11 cellular contexts compared by ENCODE assay signal in the genomic region with DNA sequence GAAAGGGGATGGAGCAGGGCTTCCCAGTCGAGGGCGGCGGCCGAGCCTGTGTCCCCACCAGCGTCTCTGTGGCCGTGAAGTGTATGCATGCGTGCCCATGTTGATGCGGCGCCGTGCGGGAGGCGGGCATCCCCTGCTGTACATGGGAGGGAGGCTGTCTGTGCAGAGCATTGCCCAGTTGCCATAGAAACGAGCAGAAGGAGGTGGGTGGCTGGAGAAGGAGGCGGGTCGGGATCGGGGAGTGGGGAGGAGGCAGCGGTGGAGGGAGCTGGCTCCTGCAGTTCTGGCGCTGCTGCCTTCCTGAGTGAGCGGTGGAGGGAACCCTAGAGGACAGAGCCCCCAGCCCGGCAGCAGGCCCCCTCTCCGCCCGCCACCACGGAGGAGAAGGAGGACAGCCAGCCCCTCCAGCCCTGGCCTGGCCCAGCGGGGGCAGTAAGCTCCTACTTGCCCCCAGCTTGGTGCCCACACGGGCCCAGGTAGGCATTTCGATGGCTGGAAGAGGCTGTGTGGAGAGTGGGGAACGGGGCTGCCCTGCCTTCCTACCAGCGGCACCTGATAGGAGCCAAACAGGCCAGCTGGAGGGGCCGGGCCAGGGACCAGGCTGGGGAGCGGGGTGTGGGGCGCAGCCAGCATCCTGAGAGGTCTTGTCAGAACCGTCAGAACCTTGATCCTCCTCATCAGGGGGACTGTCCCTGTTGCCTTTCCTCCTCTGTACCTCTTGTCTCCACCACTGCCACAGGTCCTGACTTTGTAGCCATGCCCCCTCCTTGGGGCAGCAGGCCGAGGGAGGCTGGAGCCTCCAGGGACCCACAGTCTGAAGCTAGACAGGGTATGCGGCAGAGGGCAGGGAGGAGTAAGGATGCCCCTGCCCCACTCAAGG. TPM values are rescaled to one million over a fixed set of nuclear protein-coding genes. Genes with fewer than 3 reads are reported as not detected.
A peak's percentile ranks its signal among the peaks of the same experiment; 100 is the strongest.
DNase-seq lines count a peak whose midpoint lies in the region; ATAC-seq, FAIRE-seq and TF ChIP-seq lines count a peak whose summit lies in the region.
"Had no signal": no experiment of that assay in that cellular context is flagged by ENCODE, and none has a peak within 500 bp of the region (broad histone marks: within the 10 kb centered on the region; RNA-seq: fewer than 3 reads in every experiment).

No MANE protein-coding gene starts in this region.

- TF ChIP-seq EP300 in H1 (IDR thresholded peaks at IDR 0.05; ENCODE audit: borderline replicate concordance in 1 of 2, low read depth in 2 of 2, low read length in 2 of 2): no peak

- H2BK12ac ChIP-seq in H1 (ENCODE audit: low read depth, low read length) (no peak overlapping the region; the same call in 1 of the 2 replicates), mesenchymal stem cell (ENCODE audit: low read length in 2 of 2) (no peak overlapping the region)

- H2AFZ ChIP-seq in H1 (ENCODE audit: low read length) (0 out of 2 replicates have a peak overlapping the region, but pooled peaks have one; percentile 13), mesenchymal stem cell (ENCODE audit: low read depth, low read length) (peak overlapping the region; percentile 47)

- H2AK5ac ChIP-seq in H1 (ENCODE audit: low read depth, low read length) (no peak overlapping the region), mesenchymal stem cell (ENCODE audit: low read length, severe bottlenecking) (no peak overlapping the region)

- H2BK15ac ChIP-seq in H1 (ENCODE audit: low read length) (0 out of 2 replicates have a peak overlapping the region, but pooled peaks have one; percentile 29), mesenchymal stem cell (ENCODE audit: low read depth, poor library complexity, severe bottlenecking) (no peak overlapping the region)

- TF ChIP-seq RAD21 in H1 (IDR thresholded peaks at IDR 0.05 in 1 of 2, conservative IDR thresholded peaks at IDR 0.05 in 1 of 2; ENCODE audit: low read depth in 2 of 2, low read length in 2 of 2): no peak

- H3K9me3 ChIP-seq in H1 (ENCODE audit: insufficient read depth in 2 of 2, low read depth in 1 of 2, low read length in 1 of 2) (no peaks in the 10 kb centered on the region), mesenchymal stem cell (ENCODE audit: control insufficient read depth, low read length) (no peaks in the 10 kb centered on the region)

- no peak overlapping the region for H3K9ac ChIP-seq in H1 (replicated peaks in 1 of 4; ENCODE audit: extremely low read depth in 1 of 4, low read depth in 3 of 4, low read length in 3 of 4)
- no peak overlapping the region for H3K9ac ChIP-seq in mesenchymal stem cell (ENCODE audit: low read length)

- no peak overlapping the region for H3K27ac ChIP-seq in H1 (ENCODE audit: low read depth, low read length)
- no peak overlapping the region for H3K27ac ChIP-seq in mesenchymal stem cell (ENCODE audit: low read length, poor library complexity, severe bottlenecking)

- H3K4ac ChIP-seq in H1 (replicated peaks; ENCODE audit: insufficient read length, low read depth, low read length): no peak overlapping the region
- H3K4ac ChIP-seq in mesenchymal stem cell (ENCODE audit: low read depth in 1 of 2, low read length in 2 of 2): no peak overlapping the region

- H3K18ac ChIP-seq in H1 (ENCODE audit: extremely low read depth, low read length) (no peak overlapping the region; the same call in 1 of the 2 replicates), mesenchymal stem cell (ENCODE audit: low read depth in 1 of 2, low read length in 2 of 2) (peak overlapping the region in 1 of 2 experiments; percentile 22)

- peaks cover 0 to 17% (median 9%) of the 10 kb centered on the region in 4 experiments; a peak in 5 of 7 replicates for H3K4me1 ChIP-seq in H1 (replicated peaks in 1 of 4; ENCODE audit: control insufficient read depth in 3 of 4, insufficient read depth in 4 of 4, low read length in 3 of 4)
- peaks cover 8% of the 10 kb centered on the region for H3K4me1 ChIP-seq in mesenchymal stem cell (ENCODE audit: control insufficient read depth, insufficient read depth, low read depth, low read length)
- H3K4me1 ChIP-seq: Caco-2 had no signal

- no peak overlapping the region; the same call in 1 of the 2 replicates for H4K8ac ChIP-seq in H1 (ENCODE audit: extremely low read depth, insufficient read depth, low read length)
- no peak overlapping the region for H4K8ac ChIP-seq in mesenchymal stem cell (ENCODE audit: low read length)

- H2BK20ac ChIP-seq in H1 (ENCODE audit: low read length): no peak overlapping the region

- 15% methylated on average over 30 of the region's 34 CpGs; no CpG with 5 or more reads in 1 of the 2 experiments for WGBS in H1 (ENCODE audit: extremely low coverage in 1 of 2, insufficient coverage in 1 of 2, insufficient read length in 1 of 2, insufficient replicate concordance in 2 of 2, low coverage in 1 of 2, low lambda C conversion rate in 2 of 2, missing lambda C conversion rate in 1 of 2), 2 experiments
- 14% methylated on average over 32 of the region's 34 CpGs for WGBS in mesenchymal stem cell

- CTCF ChIA-PET in H1 (lab: Charles Lee; ENCODE audit: partially characterized antibody): interaction anchor here (1.1 to 4.5 kb wide), 6 partner anchors 8 to 94 kb away, joined by 3 to 23 read pairs (median 4); no protein-coding TSS in a partner anchor

- H3K4me2 ChIP-seq in H1 (ENCODE audit: insufficient read depth in 1 of 2, low read depth in 2 of 2, low read length in 2 of 2) (peak overlapping the region; percentile 62 to 83), mesenchymal stem cell (ENCODE audit: low read length, poor library complexity, severe bottlenecking) (peak overlapping the region; percentile 26)

- H3K23me2 ChIP-seq in H1 (ENCODE audit: low read depth, low read length): peaks cover 12% of the 10 kb centered on the region

- TF ChIP-seq CTCF in H1 (IDR thresholded peaks at IDR 0.05; ENCODE audit: control extremely low read depth in 1 of 3, insufficient read depth in 1 of 3, low read depth in 1 of 3, low read length in 3 of 3): no peak

- H3K14ac ChIP-seq in H1 (ENCODE audit: insufficient read length) (no peak overlapping the region), mesenchymal stem cell (ENCODE audit: low read length in 2 of 2) (peak overlapping the region in 1 of 2 experiments; percentile 73)

- POLR2A ChIA-PET in H1 (lab: Charles Lee; ENCODE audit: partially characterized antibody): interaction anchor here (0.8 to 2.7 kb wide), 11 partner anchors 12 to 278 kb away, joined by 3 to 15 read pairs (median 3); a partner anchor contains a TSS

- peak; percentile 21 for DNase-seq in 8988T
- DNase-seq in M059J (ENCODE audit: low read depth): peak; percentile 38
- peak in 1 of 2 experiments; percentile 74 for DNase-seq in H1 (ENCODE audit: low read depth in 1 of 2, low spot score in 2 of 2)
- DNase-seq in mesenchymal stem cell: peak; percentile 75
- DNase-seq in NCI-H2081 (lab: John Stamatoyannopoulos, UW): no peak
- DNase-seq in NCI-H1436 (lab: John Stamatoyannopoulos, UW): no peak
- DNase-seq in COLO829 (ENCODE audit: low spot score): no peak
- DNase-seq: Caco-2; naive thymus-derived CD4-positive, alpha-beta T cell had no signal

- H3K79me1 ChIP-seq in H1 (ENCODE audit: low read depth, low read length): peaks cover 3% of the 10 kb centered on the region; the same call in 1 of the 2 replicates
- H3K79me1 ChIP-seq in mesenchymal stem cell (replicated peaks; ENCODE audit: low read length, poor library complexity, severe bottlenecking): no peaks in the 10 kb centered on the region

- H4K20me1 ChIP-seq in H1 (replicated peaks in 1 of 2; ENCODE audit: control insufficient read depth in 1 of 2, insufficient read depth in 2 of 2, low read length in 2 of 2): peaks cover 0 to 4% of the 10 kb centered on the region in 2 experiments

- peak overlapping the region; percentile 24 to 70 (median 64) for H3K4me3 ChIP-seq in H1 (ENCODE audit: extremely low read depth in 1 of 4, insufficient read depth in 2 of 4, low read depth in 3 of 4, low read length in 4 of 4)
- H3K4me3 ChIP-seq in mesenchymal stem cell (ENCODE audit: insufficient read depth in 1 of 2, low read depth in 1 of 2, low read length in 2 of 2): peak overlapping the region in 1 of 2 experiments; percentile 26

- no peak for TF ChIP-seq POLR2A in H1 (IDR thresholded peaks at IDR 0.05; ENCODE audit: control extremely low read depth in 1 of 2, low read depth in 2 of 2, low read length in 2 of 2)

- H2BK120ac ChIP-seq in H1 (replicated peaks; ENCODE audit: low read depth, low read length): no peak overlapping the region
- H2BK120ac ChIP-seq in mesenchymal stem cell (ENCODE audit: low read depth, low read length): no peak overlapping the region

- H2BK5ac ChIP-seq in H1 (ENCODE audit: low read depth, low read length): 0 out of 2 replicates have a peak overlapping the region, but pooled peaks have one; percentile 18
- no peak overlapping the region for H2BK5ac ChIP-seq in mesenchymal stem cell (ENCODE audit: low read depth, low read length, poor library complexity, severe bottlenecking)

- H3K79me2 ChIP-seq in H1 (ENCODE audit: control insufficient read depth in 1 of 2, insufficient read depth in 2 of 2, low read length in 2 of 2): no peaks in the 10 kb centered on the region

- H3K23ac ChIP-seq in H1 (ENCODE audit: insufficient read length) (no peak overlapping the region), mesenchymal stem cell (ENCODE audit: low read length in 2 of 2) (peak overlapping the region in 1 of 2 experiments; percentile 23)

- H4K5ac ChIP-seq in H1 (ENCODE audit: insufficient read length, low read depth, low read length): no peak overlapping the region

- H3K36me3 ChIP-seq in H1 (ENCODE audit: control insufficient read depth in 2 of 4, insufficient read depth in 4 of 4, low read length in 3 of 4): no peaks in the 10 kb centered on the region
- peaks cover 0 to 4% of the 10 kb centered on the region in 2 experiments for H3K36me3 ChIP-seq in mesenchymal stem cell (ENCODE audit: control insufficient read depth in 1 of 2, insufficient read depth in 2 of 2, low read depth in 1 of 2, low read length in 2 of 2)

- H4K91ac ChIP-seq in H1 (replicated peaks; ENCODE audit: insufficient read length, low read length) (no peak overlapping the region), mesenchymal stem cell (ENCODE audit: low read length) (no peak overlapping the region)

- no peak overlapping the region for H3K56ac ChIP-seq in H1 (replicated peaks; ENCODE audit: insufficient read length, low read depth, low read length)

- no peak for ATAC-seq in GM18873 (IDR thresholded peaks at IDR 0.05; ENCODE audit: low FRiP score, unreplicated experiment)
- ATAC-seq: naive thymus-derived CD4-positive, alpha-beta T cell had no signal

- FAIRE-seq in H1 (lab: Jason Lieb, UNC): no peak

- H3K27me3 ChIP-seq in H1 (replicated peaks in 1 of 4; ENCODE audit: control insufficient read depth in 3 of 4, extremely low read depth in 1 of 4, insufficient read depth in 3 of 4, low read length in 3 of 4) (peaks cover 0 to 6% (median 1%) of the 10 kb centered on the region in 4 experiments; a peak in 2 of 7 replicates), mesenchymal stem cell (ENCODE audit: control insufficient read depth in 1 of 2, insufficient read depth in 1 of 2, low read length in 2 of 2) (peaks cover 66 to 70% of the 10 kb centered on the region in 2 experiments)

RNA-seq across cellular contexts. Expression of a gene that starts 41.3 kb away (rescaled TPM):
- total RNA-seq in M059J (2014; rRNA removed; shearing (Covaris generic)): not detected in 2 replicates
- 0.15 TPM in 1 of 2 replicates, not detected in the other for total RNA-seq in H1 (2021; fragmentation: NEBNext Ultra II Directional; extraction: Animal tissue kit (Norgen Biotek cat#: 25700))
- polyA plus RNA-seq in H1 (2011; rRNA removed): 0.30 TPM in 2 replicates
- 0.45 TPM for polyA plus RNA-seq in H1 (2011; cell fraction: cytosol; rRNA removed)
- 0.87 TPM for polyA plus RNA-seq in H1 (2011; cell fraction: nucleus; rRNA removed)
- polyA plus RNA-seq in H1 (2012, experiment 1 of 2): 0.15 to 0.36 TPM (median 0.19 TPM) in 3 of 4 replicates, not detected in the other
- polyA plus RNA-seq in H1 (2012, experiment 2 of 2): not detected
- polyA plus RNA-seq in H1 (2013, experiment 1 of 2): 0.06 TPM
- 0.06 TPM for polyA plus RNA-seq in H1 (2013, experiment 2 of 2)
- not detected in 2 replicates for polyA minus RNA-seq in H1 (2011; rRNA and poly(A)+ RNA removed)
- not detected for polyA minus RNA-seq in H1 (2011; cell fraction: cytosol; rRNA and poly(A)+ RNA removed)
- 0.40 TPM for polyA minus RNA-seq in H1 (2011; cell fraction: nucleus; rRNA and poly(A)+ RNA removed)
- not detected for polyA plus RNA-seq in mesenchymal stem cell (2013, experiment 1 of 2)
- 0.05 TPM for polyA plus RNA-seq in mesenchymal stem cell (2013, experiment 2 of 2)
- polyA plus RNA-seq: naive thymus-derived CD4-positive, alpha-beta T cell had no signal

RNA-seq across cellular contexts. Expression of a gene that starts 49.0 kb away (rescaled TPM):
- 0.20 TPM in 1 of 2 replicates, not detected in the other for total RNA-seq in M059J (2014; rRNA removed; shearing (Covaris generic))
- total RNA-seq in H1 (2021; fragmentation: NEBNext Ultra II Directional; extraction: Animal tissue kit (Norgen Biotek cat#: 25700)): 10.5 and 11.1 TPM in 2 replicates
- polyA plus RNA-seq in H1 (2011; rRNA removed): 5.9 and 7.9 TPM in 2 replicates
- 5.5 TPM for polyA plus RNA-seq in H1 (2011; cell fraction: cytosol; rRNA removed)
- polyA plus RNA-seq in H1 (2011; cell fraction: nucleus; rRNA removed): 16.7 TPM
- polyA plus RNA-seq in H1 (2012, experiment 1 of 2): 5.7 to 10.1 TPM (median 8.0 TPM) in 4 replicates
- 5.1 TPM for polyA plus RNA-seq in H1 (2012, experiment 2 of 2)
- polyA plus RNA-seq in H1 (2013, experiment 1 of 2): 5.9 TPM
- polyA plus RNA-seq in H1 (2013, experiment 2 of 2): 6.1 TPM
- 2.5 and 3.7 TPM in 2 replicates for polyA minus RNA-seq in H1 (2011; rRNA and poly(A)+ RNA removed)
- 3.4 TPM for polyA minus RNA-seq in H1 (2011; cell fraction: cytosol; rRNA and poly(A)+ RNA removed)
- polyA minus RNA-seq in H1 (2011; cell fraction: nucleus; rRNA and poly(A)+ RNA removed): 2.8 TPM
- 0.07 TPM for polyA plus RNA-seq in mesenchymal stem cell (2013, experiment 1 of 2)
- polyA plus RNA-seq in mesenchymal stem cell (2013, experiment 2 of 2): 0.03 TPM
- total RNA-seq: HT1080 had no signal

Comparison
In these comparisons a context has a peak if more than half of its experiments do, and no peak if none do; other contexts are left out.
1. DNase-seq: peak in 8988T (single experiment), M059J (single experiment) and mesenchymal stem cell (single experiment); none in NCI-H2081 (0 of 2), NCI-H1436 (single experiment) and COLO829 (single experiment).